Comparison of ENCODE assay signal across 8 cellular contexts in the genomic region with DNA sequence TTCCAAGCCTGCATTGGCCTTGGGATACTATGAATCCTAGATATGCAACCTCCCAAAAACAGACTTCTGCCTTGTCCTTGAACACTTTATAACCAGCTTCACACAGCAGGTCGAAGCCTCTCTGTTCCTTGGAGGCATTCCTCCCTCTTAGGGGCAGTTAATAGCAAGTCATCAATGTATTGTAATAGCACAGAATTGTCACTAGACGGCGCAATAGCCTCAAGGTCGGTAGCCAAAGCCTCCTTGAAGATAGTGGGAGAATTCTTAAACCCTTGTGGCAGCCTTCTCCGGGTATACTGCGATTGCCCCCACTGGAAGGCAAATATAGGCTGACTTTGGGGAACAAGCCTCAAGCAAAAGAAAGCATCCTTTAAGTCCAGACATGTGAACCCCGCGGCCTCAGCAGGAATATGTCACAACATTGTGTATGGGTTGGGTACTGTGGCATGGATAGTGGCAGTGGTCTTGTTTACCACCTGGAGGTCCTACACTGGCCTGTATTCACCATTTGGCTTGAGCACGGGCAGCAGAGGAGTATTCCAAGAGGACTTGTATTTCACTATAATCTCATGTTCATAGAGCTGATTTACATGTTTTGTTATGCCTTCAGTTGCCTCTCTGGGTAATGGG.
DNase-seq lines count a peak whose midpoint lies in the region; ATAC-seq and TF ChIP-seq lines count a peak whose summit lies in the region.

No MANE protein-coding gene starts in this region.

- H3K27me3 Mint-ChIP-seq in natural killer cell (ENCODE audit: low read depth in 2 of 2), result peaks cover 0 to 4% of the 10 kb centered on the region in 2 donors

- no peak for TF ChIP-seq POLR2A in erythroblast (IDR thresholded peaks at IDR 0.05; ENCODE audit: low read length)

- peak; percentile 50 to 71 (median 67) for ATAC-seq in natural killer cell
- ATAC-seq in GM19035 (IDR thresholded peaks at IDR 0.05; ENCODE audit: unreplicated experiment), result no peak

- no peak overlapping the region for H3K27ac ChIP-seq in SJCRH30

- H3K4me1 ChIP-seq in SJCRH30, result no peaks in the 10 kb centered on the region

- no peak overlapping the region for H3K4me3 ChIP-seq in HFF-Myc (replicated peaks; ENCODE audit: low read depth, low read length)
- no peak overlapping the region for H3K4me3 ChIP-seq in SJCRH30

- TF ChIP-seq CTCF in HFF-Myc (IDR thresholded peaks at IDR 0.05; ENCODE audit: low read depth, low read length, missing control alignments), result peak; percentile 65
- TF ChIP-seq CTCF in natural killer cell (IDR thresholded peaks at IDR 0.05), result peak; percentile 74

- H3K27ac Mint-ChIP-seq in natural killer cell, result no peak overlapping the region

- DNase-seq in D341Med (ENCODE audit: low spot score) (peak; percentile 71), HFF-Myc (ENCODE audit: extremely low read depth, low read depth) (no peak), SJCRH30 (peak; percentile 17 to 73), erythroblast (lab: John Stamatoyannopoulos, UW) (peak; percentile 48 to 61), natural killer cell (no peak), occipital lobe (lab: John Stamatoyannopoulos, UW) (no peak), epidermal melanocyte (ENCODE audit: insufficient read length, low spot score) (no peak)

- H3K27me3 ChIP-seq in SJCRH30, result no peaks in the 10 kb centered on the region

- intact Hi-C loops in natural killer cell (cut with micrococcal nuclease), result loop anchor here (10.0 kb wide), 1 partner anchor 682 kb away; no protein-coding TSS in a partner anchor

- H3K36me3 ChIP-seq in SJCRH30, result no peaks in the 10 kb centered on the region

- H3K4me3 Mint-ChIP-seq in natural killer cell, result no peak overlapping the region

- H3K9me3 ChIP-seq in SJCRH30 (replicated peaks), result no peaks in the 10 kb centered on the region

- no peaks in the 10 kb centered on the region for H3K36me3 Mint-ChIP-seq in natural killer cell

- no peaks in the 10 kb centered on the region for H3K9me3 Mint-ChIP-seq in natural killer cell

- peaks cover 0 to 4% of the 10 kb centered on the region in 2 donors for H3K4me1 Mint-ChIP-seq in natural killer cell

Comparison
In these comparisons a context has a peak if more than half of its experiments do, and no peak if none do; other contexts are left out.
1. DNase-seq: peak in D341Med (single experiment), SJCRH30 (2 of 2) and erythroblast (2 of 2); none in HFF-Myc (single experiment), natural killer cell (single experiment), occipital lobe (single experiment) and epidermal melanocyte (single experiment).